8 cellular contexts compared by ENCODE assay signal in the genomic region with DNA sequence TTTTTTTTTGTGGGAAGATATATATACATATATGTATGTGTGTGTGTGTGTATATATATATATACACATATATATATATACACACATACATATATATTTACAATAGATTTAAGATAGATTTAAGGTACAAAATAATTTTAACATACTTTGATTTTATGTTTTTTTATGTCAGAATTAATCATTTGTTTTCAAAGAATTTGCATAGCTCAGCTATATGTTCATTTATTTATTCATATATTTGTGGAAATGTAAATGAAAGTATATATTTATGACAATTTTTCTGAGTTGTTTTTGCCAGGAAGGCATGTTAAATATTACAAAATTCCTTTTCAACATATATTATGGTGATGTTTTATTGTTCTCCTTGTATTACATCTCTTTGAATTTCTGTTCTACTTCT.
"Had no signal": no experiment of that assay in that cellular context is flagged by ENCODE, and none has a peak within 500 bp of the region (broad histone marks: within the 10 kb centered on the region; RNA-seq: fewer than 3 reads in every experiment).

No MANE protein-coding gene starts in this region.

- H3K4me3 ChIP-seq: GM23338 had no signal

- H3K4me1 Mint-ChIP-seq: IgD-negative memory B cell had no signal

- FAIRE-seq: H1, H54, HTR-8/SVneo had no signal

- H3K9me3 Mint-ChIP-seq: GM23338, H9 had no signal

- ATAC-seq: GM23338 had no signal

- H2AFZ ChIP-seq: GM23338 had no signal

- DNase-seq: H9, HCEC 1CT, KBM-7 had no signal

- H3K27ac Mint-ChIP-seq: GM23338, H9, IgD-negative memory B cell had no signal

- H3K36me3 Mint-ChIP-seq: IgD-negative memory B cell had no signal

- H3K27me3 Mint-ChIP-seq: IgD-negative memory B cell had no signal

- H3K4me2 ChIP-seq: GM23338 had no signal

- H3K4me3 Mint-ChIP-seq: GM23338, H9, IgD-negative memory B cell had no signal
